ENCODE assay signal across 8 cellular contexts in the genomic region with DNA sequence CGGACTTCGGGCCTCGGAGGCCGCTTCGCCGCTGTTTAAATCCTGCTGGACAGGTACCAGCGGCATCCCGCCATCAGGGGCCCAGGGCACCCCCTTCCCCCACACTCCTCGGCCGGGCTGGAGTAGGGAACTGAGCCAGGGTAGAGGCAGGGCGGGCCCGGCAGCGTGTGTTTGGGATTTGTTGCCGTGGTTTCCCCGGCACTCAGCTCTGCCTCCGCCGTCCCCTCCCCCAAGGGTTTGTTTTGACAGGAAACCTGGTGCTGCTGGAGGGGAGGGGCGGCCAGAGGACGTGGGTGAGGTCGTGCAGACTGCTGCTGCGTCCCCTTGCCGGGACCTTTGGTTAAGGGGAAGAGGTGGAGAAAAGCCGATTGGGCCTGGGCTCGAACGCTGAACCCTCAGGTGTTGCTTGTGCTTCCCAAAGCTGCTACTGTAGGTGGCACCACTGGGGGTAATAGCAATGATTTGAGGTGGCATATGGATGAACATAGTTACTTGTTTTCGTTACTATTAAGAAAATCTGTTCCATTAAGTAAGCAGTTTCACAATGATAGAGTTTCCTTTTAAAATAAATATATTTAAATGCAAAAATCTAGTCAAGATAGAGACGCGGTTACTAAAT. TPM values are rescaled to one million over a fixed set of nuclear protein-coding genes. Genes with fewer than 3 reads are reported as not detected.
DNase-seq lines count a peak whose midpoint lies in the region; TF ChIP-seq lines count a peak whose summit lies in the region.

No MANE protein-coding gene starts in this region.

- no peak for TF ChIP-seq CTCF in osteocyte (IDR thresholded peaks at IDR 0.05)
- TF ChIP-seq CTCF in testis (IDR thresholded peaks at IDR 0.05), result no peak

- H3K27me3 ChIP-seq in testis, result no peaks in the 10 kb centered on the region

- H3K4me3 ChIP-seq in testis, result peak overlapping the region; percentile 89 to 94

- H3K27me3 Mint-ChIP-seq in activated naive CD8-positive, alpha-beta T cell, result no peaks in the 10 kb centered on the region
- H3K27me3 Mint-ChIP-seq in osteocyte (ENCODE audit: unreplicated experiment), result no peaks in the 10 kb centered on the region

- no peaks in the 10 kb centered on the region for H3K36me3 Mint-ChIP-seq in activated naive CD8-positive, alpha-beta T cell
- peaks cover 9% of the 10 kb centered on the region for H3K36me3 Mint-ChIP-seq in osteocyte (ENCODE audit: unreplicated experiment)

- peak overlapping the region; percentile 100 for H3K27ac Mint-ChIP-seq in activated naive CD8-positive, alpha-beta T cell
- peak overlapping the region; percentile 100 for H3K27ac Mint-ChIP-seq in osteocyte (ENCODE audit: unreplicated experiment)

- no peaks in the 10 kb centered on the region for H3K36me3 ChIP-seq in testis (ENCODE audit: low read depth, missing control alignments)

- intact Hi-C loops in head of caudate nucleus (cut with DNase I) (loop anchor here (5.0 kb wide), 1 partner anchor 56 kb away; a partner anchor contains a TSS), testis (cut with DNase I; ENCODE audit: low total_unique reads) (no loop called here)

- peaks cover 23% of the 10 kb centered on the region for H3K4me1 ChIP-seq in testis

- peaks cover 60% of the 10 kb centered on the region for H3K4me1 Mint-ChIP-seq in activated naive CD8-positive, alpha-beta T cell (ENCODE audit: low read depth)
- peaks cover 32% of the 10 kb centered on the region for H3K4me1 Mint-ChIP-seq in osteocyte (ENCODE audit: unreplicated experiment)

- TF ChIP-seq RAD21 in Ishikawa (IDR thresholded peaks at IDR 0.05; ENCODE audit: low read depth), result no peak

- no peaks in the 10 kb centered on the region for H3K9me3 ChIP-seq in testis

- peak overlapping the region; percentile 94 for H3K4me3 Mint-ChIP-seq in activated naive CD8-positive, alpha-beta T cell
- peak overlapping the region; percentile 88 for H3K4me3 Mint-ChIP-seq in osteocyte (ENCODE audit: unreplicated experiment)

- peak overlapping the region; percentile 88 to 94 for H3K27ac ChIP-seq in testis

- H3K9me3 Mint-ChIP-seq in activated naive CD8-positive, alpha-beta T cell (ENCODE audit: low read depth), result no peaks in the 10 kb centered on the region
- no peaks in the 10 kb centered on the region for H3K9me3 Mint-ChIP-seq in osteocyte (ENCODE audit: unreplicated experiment)

- WGBS in testis, 2 donors, result 4 to 6% methylated on average over 16 to 28 of the region's 28 CpGs

- no peak for TF ChIP-seq POLR2A in testis (IDR thresholded peaks at IDR 0.05)

- DNase-seq in NCI-H2227 (lab: John Stamatoyannopoulos, UW; ENCODE audit: unreplicated experiment), result peak; percentile 67
- DNase-seq in NCI-H2227 treated with DMSO at 0.1 percent for 48 hours (lab: John Stamatoyannopoulos, UW), result no peak
- DNase-seq in SKM-1 treated with dmso at 0.1 percent for 144 hours (lab: John Stamatoyannopoulos, UW; ENCODE audit: unreplicated experiment), result peak; percentile 44
- peak; percentile 53 to 85 (median 70) for DNase-seq in head of caudate nucleus
- DNase-seq in osteocyte (ENCODE audit: extremely low spot score, unreplicated experiment), result peak; percentile 93
- DNase-seq in testis, result peak; percentile 78

- TF ChIP-seq EP300 in Ishikawa (IDR thresholded peaks at IDR 0.05; ENCODE audit: borderline replicate concordance), result no peak

TF ChIP-seq in Ishikawa, 13 proteins besides CTCF, POLR2A, EP300 and RAD21:
- TF ChIP-seq NFIC (IDR thresholded peaks at IDR 0.05) (no peak), TCF12 (IDR thresholded peaks at IDR 0.05; ENCODE audit: low read depth) (0 out of 2 replicates have a peak, but pooled peaks have one; percentile 3), ZBTB7A (IDR thresholded peaks at IDR 0.05; ENCODE audit: low read depth) (no peak)

RNA-seq across cellular contexts. Expression of a gene that starts 0.8 kb away (rescaled TPM):
- 42.7 and 46.9 TPM in 2 replicates for total RNA-seq in osteocyte
- total RNA-seq in testis, result 10 to 100 TPM; 31.0 to 33.9 TPM
- polyA plus RNA-seq in testis (ENCODE audit: insufficient read depth, low read depth, low replicate concordance), result 15.8 TPM

RNA-seq across cellular contexts. Expression of a gene that starts 54.2 kb away (rescaled TPM):
- total RNA-seq in osteocyte, result 8.1 and 8.4 TPM in 2 replicates
- total RNA-seq in testis, result 10 to 100 TPM; 13.0 to 15.3 TPM
- 9.1 TPM for polyA plus RNA-seq in testis (ENCODE audit: insufficient read depth, low read depth, low replicate concordance)

RNA-seq across cellular contexts. Expression of a gene that starts 55.5 kb away (rescaled TPM):
- total RNA-seq in osteocyte (182 and 197 TPM in 2 replicates), testis (10 to 100 TPM; 26.8 to 31.3 TPM)
- polyA plus RNA-seq in testis (ENCODE audit: insufficient read depth, low read depth, low replicate concordance), result 31.2 TPM
